In genomic region chr5:104267282-104268015, GRCh38 we compare ENCODE assay signal across 18 cellular contexts.
"Had no signal": no experiment of that assay in that cellular context is flagged by ENCODE, and none has a peak within 500 bp of the region (broad histone marks: within the 10 kb centered on the region; RNA-seq: fewer than 3 reads in every experiment).

No MANE protein-coding gene starts in this region.

- H3K27me3 Mint-ChIP-seq: activated naive CD8-positive, alpha-beta T cell; progenitor cell of endocrine pancreas; stimulated activated naive B cell treated with anti-CD40 and anti-IgM and Interleukin-4, amounts not matched to agents 10 μg/mL and 1 μg/mL and 100 μg/mL, for 72 hours had no signal

- H3K27ac ChIP-seq: brain microvascular endothelial cell, esophagus squamous epithelium, foreskin keratinocyte, left lung, tibial nerve had no signal

- H3K27me3 ChIP-seq: brain microvascular endothelial cell, esophagus squamous epithelium, foreskin keratinocyte, left lung, tibial nerve had no signal

- H3K4me3 ChIP-seq: esophagus squamous epithelium, left lung, tibial nerve had no signal

- H3K4me1 Mint-ChIP-seq: stimulated activated naive B cell treated with anti-CD40 and anti-IgM and Interleukin-4, amounts not matched to agents 10 μg/mL and 1 μg/mL and 100 μg/mL, for 72 hours had no signal

- H3K36me3 ChIP-seq: brain microvascular endothelial cell, esophagus squamous epithelium, left lung, tibial nerve had no signal

- H3K9me3 ChIP-seq: esophagus squamous epithelium, left lung, tibial nerve had no signal

- H3K4me3 Mint-ChIP-seq: activated naive CD8-positive, alpha-beta T cell; stimulated activated naive B cell treated with anti-CD40 and anti-IgM and Interleukin-4, amounts not matched to agents 10 μg/mL and 1 μg/mL and 100 μg/mL, for 72 hours had no signal

- H3K36me3 Mint-ChIP-seq: activated naive CD8-positive, alpha-beta T cell; stimulated activated naive B cell treated with anti-CD40 and anti-IgM and Interleukin-4, amounts not matched to agents 10 μg/mL and 1 μg/mL and 100 μg/mL, for 72 hours had no signal

- H3K4me1 ChIP-seq: esophagus squamous epithelium, foreskin keratinocyte, left lung, tibial nerve had no signal

- H3K27ac Mint-ChIP-seq: activated naive CD8-positive, alpha-beta T cell; progenitor cell of endocrine pancreas; stimulated activated naive B cell treated with anti-CD40 and anti-IgM and Interleukin-4, amounts not matched to agents 10 μg/mL and 1 μg/mL and 100 μg/mL, for 72 hours had no signal

- DNase-seq: activated CD4-positive, alpha-beta T cell treated with anti-CD3 and anti-CD28 coated beads, Interleukin-2, amount 50 U/mL, for 4 hours; activated effector memory CD4-positive, alpha-beta T cell treated with anti-CD3 and anti-CD28 coated beads, Interleukin-2, amount 50 U/mL, for 16 hours; activated T-cell treated with anti-CD3 and anti-CD28 coated beads, Interleukin-2, amount 50 U/mL, for 1 hour; brain microvascular endothelial cell; cerebellar nuclear complex; dermis blood vessel endothelial cell; esophagus squamous epithelium; foreskin keratinocyte; head of caudate nucleus; islet precursor cell; left lung; stimulated activated CD4-positive, alpha-beta T cell treated with anti-CD3 and anti-CD28 coated beads, Interleukin-2, amount 100 ng/mL, for 24 hours; stimulated activated naive B cell treated with anti-CD40 and anti-IgM and Interleukin-4, amounts not matched to agents 10 μg/mL and 1 μg/mL and 100 μg/mL, for 72 hours had no signal

- ATAC-seq: activated CD4-positive, CD25-positive, alpha-beta regulatory T cell treated with anti-CD3 and anti-CD28 coated beads, Interleukin-2, amount 50 U/mL, for 24 hours; foreskin keratinocyte; left lung; sciatic nerve; stimulated activated naive B cell treated with anti-CD40 and anti-IgM and Interleukin-4, amounts not matched to agents 10 μg/mL and 1 μg/mL and 100 μg/mL, for 72 hours had no signal
